In the genomic region with DNA sequence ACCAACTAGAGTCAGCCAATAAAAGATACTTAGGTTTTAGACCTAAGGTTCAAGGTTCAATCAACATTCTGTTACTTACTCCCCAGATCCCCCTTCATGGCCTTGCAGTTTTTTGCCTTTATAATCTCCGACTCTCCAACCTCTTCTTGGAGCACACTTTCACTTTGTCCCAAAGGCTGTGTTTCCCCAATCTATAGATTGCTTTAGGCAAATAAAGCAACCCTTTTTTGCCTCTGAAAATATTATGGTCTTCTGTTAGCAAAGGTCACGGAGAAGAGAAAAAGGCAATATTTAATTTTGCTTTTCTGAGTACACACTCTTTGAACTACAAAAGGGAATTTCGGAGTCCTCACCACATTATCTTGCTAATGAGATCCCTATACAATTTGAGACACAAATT, we compare ENCODE assay signal across 1 cellular context.
TF ChIP-seq lines count a peak whose summit lies in the region.

No MANE protein-coding gene starts in this region.

TF ChIP-seq in HepG2, 621 proteins besides CTCF, POLR2A, EP300 and RAD21 (continued from another document):
- TF ChIP-seq, protein P1, sequence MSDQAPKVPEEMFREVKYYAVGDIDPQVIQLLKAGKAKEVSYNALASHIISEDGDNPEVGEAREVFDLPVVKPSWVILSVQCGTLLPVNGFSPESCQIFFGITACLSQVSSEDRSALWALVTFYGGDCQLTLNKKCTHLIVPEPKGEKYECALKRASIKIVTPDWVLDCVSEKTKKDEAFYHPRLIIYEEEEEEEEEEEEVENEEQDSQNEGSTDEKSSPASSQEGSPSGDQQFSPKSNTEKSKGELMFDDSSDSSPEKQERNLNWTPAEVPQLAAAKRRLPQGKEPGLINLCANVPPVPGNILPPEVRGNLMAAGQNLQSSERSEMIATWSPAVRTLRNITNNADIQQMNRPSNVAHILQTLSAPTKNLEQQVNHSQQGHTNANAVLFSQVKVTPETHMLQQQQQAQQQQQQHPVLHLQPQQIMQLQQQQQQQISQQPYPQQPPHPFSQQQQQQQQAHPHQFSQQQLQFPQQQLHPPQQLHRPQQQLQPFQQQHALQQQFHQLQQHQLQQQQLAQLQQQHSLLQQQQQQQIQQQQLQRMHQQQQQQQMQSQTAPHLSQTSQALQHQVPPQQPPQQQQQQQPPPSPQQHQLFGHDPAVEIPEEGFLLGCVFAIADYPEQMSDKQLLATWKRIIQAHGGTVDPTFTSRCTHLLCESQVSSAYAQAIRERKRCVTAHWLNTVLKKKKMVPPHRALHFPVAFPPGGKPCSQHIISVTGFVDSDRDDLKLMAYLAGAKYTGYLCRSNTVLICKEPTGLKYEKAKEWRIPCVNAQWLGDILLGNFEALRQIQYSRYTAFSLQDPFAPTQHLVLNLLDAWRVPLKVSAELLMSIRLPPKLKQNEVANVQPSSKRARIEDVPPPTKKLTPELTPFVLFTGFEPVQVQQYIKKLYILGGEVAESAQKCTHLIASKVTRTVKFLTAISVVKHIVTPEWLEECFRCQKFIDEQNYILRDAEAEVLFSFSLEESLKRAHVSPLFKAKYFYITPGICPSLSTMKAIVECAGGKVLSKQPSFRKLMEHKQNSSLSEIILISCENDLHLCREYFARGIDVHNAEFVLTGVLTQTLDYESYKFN (CRISPR knock-in tag; conservative IDR thresholded peaks at IDR 0.05): peak; percentile 61; the same call in 1 of the 2 replicates
- TF ChIP-seq ZNF563 (CRISPR knock-in tag; IDR thresholded peaks at IDR 0.05): 0 out of 2 replicates have a peak, but pooled peaks have one; percentile 4
- TF ChIP-seq, protein P2, sequence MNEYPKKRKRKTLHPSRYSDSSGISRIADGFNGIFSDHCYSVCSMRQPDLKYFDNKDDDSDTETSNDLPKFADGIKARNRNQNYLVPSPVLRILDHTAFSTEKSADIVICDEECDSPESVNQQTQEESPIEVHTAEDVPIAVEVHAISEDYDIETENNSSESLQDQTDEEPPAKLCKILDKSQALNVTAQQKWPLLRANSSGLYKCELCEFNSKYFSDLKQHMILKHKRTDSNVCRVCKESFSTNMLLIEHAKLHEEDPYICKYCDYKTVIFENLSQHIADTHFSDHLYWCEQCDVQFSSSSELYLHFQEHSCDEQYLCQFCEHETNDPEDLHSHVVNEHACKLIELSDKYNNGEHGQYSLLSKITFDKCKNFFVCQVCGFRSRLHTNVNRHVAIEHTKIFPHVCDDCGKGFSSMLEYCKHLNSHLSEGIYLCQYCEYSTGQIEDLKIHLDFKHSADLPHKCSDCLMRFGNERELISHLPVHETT (CRISPR knock-in tag; conservative IDR thresholded peaks at IDR 0.05): no peak
- TF ChIP-seq, protein P3, sequence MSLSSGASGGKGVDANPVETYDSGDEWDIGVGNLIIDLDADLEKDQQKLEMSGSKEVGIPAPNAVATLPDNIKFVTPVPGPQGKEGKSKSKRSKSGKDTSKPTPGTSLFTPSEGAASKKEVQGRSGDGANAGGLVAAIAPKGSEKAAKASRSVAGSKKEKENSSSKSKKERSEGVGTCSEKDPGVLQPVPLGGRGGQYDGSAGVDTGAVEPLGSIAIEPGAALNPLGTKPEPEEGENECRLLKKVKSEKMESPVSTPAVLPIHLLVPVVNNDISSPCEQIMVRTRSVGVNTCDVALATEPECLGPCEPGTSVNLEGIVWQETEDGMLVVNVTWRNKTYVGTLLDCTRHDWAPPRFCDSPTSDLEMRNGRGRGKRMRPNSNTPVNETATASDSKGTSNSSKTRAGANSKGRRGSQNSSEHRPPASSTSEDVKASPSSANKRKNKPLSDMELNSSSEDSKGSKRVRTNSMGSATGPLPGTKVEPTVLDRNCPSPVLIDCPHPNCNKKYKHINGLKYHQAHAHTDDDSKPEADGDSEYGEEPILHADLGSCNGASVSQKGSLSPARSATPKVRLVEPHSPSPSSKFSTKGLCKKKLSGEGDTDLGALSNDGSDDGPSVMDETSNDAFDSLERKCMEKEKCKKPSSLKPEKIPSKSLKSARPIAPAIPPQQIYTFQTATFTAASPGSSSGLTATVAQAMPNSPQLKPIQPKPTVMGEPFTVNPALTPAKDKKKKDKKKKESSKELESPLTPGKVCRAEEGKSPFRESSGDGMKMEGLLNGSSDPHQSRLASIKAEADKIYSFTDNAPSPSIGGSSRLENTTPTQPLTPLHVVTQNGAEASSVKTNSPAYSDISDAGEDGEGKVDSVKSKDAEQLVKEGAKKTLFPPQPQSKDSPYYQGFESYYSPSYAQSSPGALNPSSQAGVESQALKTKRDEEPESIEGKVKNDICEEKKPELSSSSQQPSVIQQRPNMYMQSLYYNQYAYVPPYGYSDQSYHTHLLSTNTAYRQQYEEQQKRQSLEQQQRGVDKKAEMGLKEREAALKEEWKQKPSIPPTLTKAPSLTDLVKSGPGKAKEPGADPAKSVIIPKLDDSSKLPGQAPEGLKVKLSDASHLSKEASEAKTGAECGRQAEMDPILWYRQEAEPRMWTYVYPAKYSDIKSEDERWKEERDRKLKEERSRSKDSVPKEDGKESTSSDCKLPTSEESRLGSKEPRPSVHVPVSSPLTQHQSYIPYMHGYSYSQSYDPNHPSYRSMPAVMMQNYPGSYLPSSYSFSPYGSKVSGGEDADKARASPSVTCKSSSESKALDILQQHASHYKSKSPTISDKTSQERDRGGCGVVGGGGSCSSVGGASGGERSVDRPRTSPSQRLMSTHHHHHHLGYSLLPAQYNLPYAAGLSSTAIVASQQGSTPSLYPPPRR (CRISPR knock-in tag; IDR thresholded peaks at IDR 0.05; ENCODE audit: borderline replicate concordance): 0 out of 2 replicates have a peak, but pooled peaks have one; percentile 28
- TF ChIP-seq NR2F6 (IDR thresholded peaks at IDR 0.05): peak; percentile 61
- TF ChIP-seq NR2F6 (CRISPR knock-in tag; IDR thresholded peaks at IDR 0.05): no peak
- no peak for TF ChIP-seq ISX (CRISPR knock-in tag; conservative IDR thresholded peaks at IDR 0.05)
- TF ChIP-seq SMARCE1 (IDR thresholded peaks at IDR 0.05; ENCODE audit: borderline replicate concordance): no peak
- TF ChIP-seq SOX5 (CRISPR knock-in tag; IDR thresholded peaks at IDR 0.05; ENCODE audit: borderline replicate concordance): no peak
- TF ChIP-seq KDM5A (IDR thresholded peaks at IDR 0.05; ENCODE audit: borderline replicate concordance, low read length): no peak
- TF ChIP-seq, protein P4, sequence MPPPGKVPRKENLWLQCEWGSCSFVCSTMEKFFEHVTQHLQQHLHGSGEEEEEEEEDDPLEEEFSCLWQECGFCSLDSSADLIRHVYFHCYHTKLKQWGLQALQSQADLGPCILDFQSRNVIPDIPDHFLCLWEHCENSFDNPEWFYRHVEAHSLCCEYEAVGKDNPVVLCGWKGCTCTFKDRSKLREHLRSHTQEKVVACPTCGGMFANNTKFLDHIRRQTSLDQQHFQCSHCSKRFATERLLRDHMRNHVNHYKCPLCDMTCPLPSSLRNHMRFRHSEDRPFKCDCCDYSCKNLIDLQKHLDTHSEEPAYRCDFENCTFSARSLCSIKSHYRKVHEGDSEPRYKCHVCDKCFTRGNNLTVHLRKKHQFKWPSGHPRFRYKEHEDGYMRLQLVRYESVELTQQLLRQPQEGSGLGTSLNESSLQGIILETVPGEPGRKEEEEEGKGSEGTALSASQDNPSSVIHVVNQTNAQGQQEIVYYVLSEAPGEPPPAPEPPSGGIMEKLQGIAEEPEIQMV (CRISPR knock-in tag; IDR thresholded peaks at IDR 0.05; ENCODE audit: low read depth): no peak
- TF ChIP-seq, protein P5, sequence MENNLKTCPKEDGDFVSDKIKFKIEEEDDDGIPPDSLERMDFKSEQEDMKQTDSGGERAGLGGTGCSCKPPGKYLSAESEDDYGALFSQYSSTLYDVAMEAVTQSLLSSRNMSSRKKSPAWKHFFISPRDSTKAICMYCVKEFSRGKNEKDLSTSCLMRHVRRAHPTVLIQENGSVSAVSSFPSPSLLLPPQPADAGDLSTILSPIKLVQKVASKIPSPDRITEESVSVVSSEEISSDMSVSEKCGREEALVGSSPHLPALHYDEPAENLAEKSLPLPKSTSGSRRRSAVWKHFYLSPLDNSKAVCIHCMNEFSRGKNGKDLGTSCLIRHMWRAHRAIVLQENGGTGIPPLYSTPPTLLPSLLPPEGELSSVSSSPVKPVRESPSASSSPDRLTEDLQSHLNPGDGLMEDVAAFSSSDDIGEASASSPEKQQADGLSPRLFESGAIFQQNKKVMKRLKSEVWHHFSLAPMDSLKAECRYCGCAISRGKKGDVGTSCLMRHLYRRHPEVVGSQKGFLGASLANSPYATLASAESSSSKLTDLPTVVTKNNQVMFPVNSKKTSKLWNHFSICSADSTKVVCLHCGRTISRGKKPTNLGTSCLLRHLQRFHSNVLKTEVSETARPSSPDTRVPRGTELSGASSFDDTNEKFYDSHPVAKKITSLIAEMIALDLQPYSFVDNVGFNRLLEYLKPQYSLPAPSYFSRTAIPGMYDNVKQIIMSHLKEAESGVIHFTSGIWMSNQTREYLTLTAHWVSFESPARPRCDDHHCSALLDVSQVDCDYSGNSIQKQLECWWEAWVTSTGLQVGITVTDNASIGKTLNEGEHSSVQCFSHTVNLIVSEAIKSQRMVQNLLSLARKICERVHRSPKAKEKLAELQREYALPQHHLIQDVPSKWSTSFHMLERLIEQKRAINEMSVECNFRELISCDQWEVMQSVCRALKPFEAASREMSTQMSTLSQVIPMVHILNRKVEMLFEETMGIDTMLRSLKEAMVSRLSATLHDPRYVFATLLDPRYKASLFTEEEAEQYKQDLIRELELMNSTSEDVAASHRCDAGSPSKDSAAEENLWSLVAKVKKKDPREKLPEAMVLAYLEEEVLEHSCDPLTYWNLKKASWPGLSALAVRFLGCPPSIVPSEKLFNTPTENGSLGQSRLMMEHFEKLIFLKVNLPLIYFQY (CRISPR knock-in tag; IDR thresholded peaks at IDR 0.05; ENCODE audit: borderline replicate concordance): no peak
- TF ChIP-seq ZNF260 (CRISPR knock-in tag; IDR thresholded peaks at IDR 0.05; ENCODE audit: borderline replicate concordance, low read depth): no peak
- TF ChIP-seq BCL6 (CRISPR knock-in tag; IDR thresholded peaks at IDR 0.05): peak; percentile 14; the same call in 1 of the 2 replicates
- TF ChIP-seq SOX13 (IDR thresholded peaks at IDR 0.05): no peak
- TF ChIP-seq SOX13 (CRISPR knock-in tag; conservative IDR thresholded peaks at IDR 0.05 in 1 of 2, IDR thresholded peaks at IDR 0.05 in 1 of 2): peak in 1 of 2 experiments; percentile 43; a peak in 2 of 4 replicates
- no peak for TF ChIP-seq RCOR2 (CRISPR knock-in tag; IDR thresholded peaks at IDR 0.05)
- TF ChIP-seq RXRA (CRISPR knock-in tag; IDR thresholded peaks at IDR 0.05): no peak
- TF ChIP-seq FOXA1 (IDR thresholded peaks at IDR 0.05): no peak
- no peak for TF ChIP-seq FOXA1 (CRISPR knock-in tag; IDR thresholded peaks at IDR 0.05)
- TF ChIP-seq SOX6 (IDR thresholded peaks at IDR 0.05): no peak
- peak; percentile 41; the same call in 1 of the 2 replicates for TF ChIP-seq SOX6 (CRISPR knock-in tag; IDR thresholded peaks at IDR 0.05)
TF ChIP-seq in HepG2: peak in this region for 13.
